ENCODE assay signal across 8 cellular contexts in the genomic region with DNA sequence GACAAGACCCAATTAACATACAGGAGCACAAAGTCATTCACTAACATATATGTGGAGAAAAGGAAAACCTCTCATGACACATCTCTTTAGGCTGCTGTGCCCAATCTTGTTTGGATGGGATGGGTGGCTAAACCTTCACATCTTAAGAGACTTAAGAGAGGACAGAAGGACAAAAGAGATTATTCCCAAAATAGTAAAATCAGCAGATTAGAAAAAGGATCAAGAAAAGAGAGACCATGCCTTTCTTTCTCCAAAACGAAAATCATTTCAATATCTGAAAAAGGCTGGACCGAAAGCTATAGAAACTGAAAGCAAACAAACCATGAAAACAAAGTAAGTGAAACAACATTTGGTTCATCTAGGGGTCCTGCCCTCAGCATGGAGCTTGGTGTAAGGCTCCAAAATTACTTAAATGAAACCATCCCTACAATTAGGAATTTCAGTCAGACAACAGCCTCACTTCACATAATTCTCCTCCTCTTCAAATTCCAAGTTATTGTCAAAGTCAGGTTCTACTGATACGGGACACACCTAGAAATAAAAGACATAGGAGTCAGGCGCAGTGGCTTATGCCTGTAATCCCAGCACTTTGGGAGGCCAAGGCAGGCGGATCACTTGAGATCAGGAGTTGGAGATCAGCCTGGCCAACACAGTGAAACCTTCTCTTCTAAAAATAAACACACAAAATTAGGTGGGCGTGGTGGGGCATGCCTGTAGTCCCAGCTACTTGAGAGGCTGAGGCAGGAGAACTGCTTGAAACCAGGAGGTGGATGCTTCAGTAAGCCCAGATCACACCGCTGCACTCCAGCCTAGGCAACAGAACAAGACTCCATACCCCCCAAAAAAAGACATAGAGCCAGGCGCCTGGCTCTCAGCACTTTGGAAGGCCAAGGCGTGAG. TPM values are rescaled to one million over a fixed set of nuclear protein-coding genes. Genes with fewer than 3 reads are reported as not detected.
DNase-seq lines count a peak whose midpoint lies in the region; ATAC-seq, FAIRE-seq and TF ChIP-seq lines count a peak whose summit lies in the region.

No MANE protein-coding gene starts in this region.

- intact Hi-C loops in adrenal gland (cut with DNase I) = loop anchor here (5.0 to 10.0 kb wide), 2 partner anchors 49 to 51 kb away; no protein-coding TSS in a partner anchor

- 74 to 82% (median 80%) methylated on average over 9 of the region's 9 CpGs for WGBS in adrenal gland, 4 donors
- WGBS in mesenchymal stem cell = 94% methylated on average over 9 of the region's 9 CpGs

- no peak overlapping the region for H4K8ac ChIP-seq in mesenchymal stem cell (ENCODE audit: low read length)

- peak overlapping the region; percentile 60 for H3K9ac ChIP-seq in mesenchymal stem cell (ENCODE audit: low read length)

- H3K9me3 ChIP-seq in adrenal gland (replicated peaks in 1 of 3) (no peaks in the 10 kb centered on the region), mesenchymal stem cell (ENCODE audit: control insufficient read depth, low read length) (no peaks in the 10 kb centered on the region)

- peak overlapping the region; percentile 80 for H3K4me3 Mint-ChIP-seq in stimulated activated naive CD8-positive, alpha-beta T cell treated with anti-CD3 and anti-CD28 coated beads, Interleukin-15, Interleukin-2, amounts not matched to agents 100 ng/mL and 50 ng/mL, for 24 hours

- no peak overlapping the region for H2BK120ac ChIP-seq in mesenchymal stem cell (ENCODE audit: low read depth, low read length)

- H2AFZ ChIP-seq in mesenchymal stem cell (ENCODE audit: low read depth, low read length) = no peak overlapping the region

- no peak for ATAC-seq in stimulated activated naive CD8-positive, alpha-beta T cell treated with anti-CD3 and anti-CD28 coated beads, Interleukin-15, Interleukin-2, amounts not matched to agents 100 U/mL and 50 U/mL, for 24 hours
- ATAC-seq in HG03159 (IDR thresholded peaks at IDR 0.05; ENCODE audit: unreplicated experiment) = no peak

- H3K4me2 ChIP-seq in mesenchymal stem cell (ENCODE audit: low read length, poor library complexity, severe bottlenecking) = no peak overlapping the region

- H3K18ac ChIP-seq in mesenchymal stem cell (ENCODE audit: low read depth in 1 of 2, low read length in 2 of 2) = no peak overlapping the region

- H3K36me3 ChIP-seq in adrenal gland (replicated peaks in 1 of 2) (no peaks in the 10 kb centered on the region), mesenchymal stem cell (ENCODE audit: control insufficient read depth in 1 of 2, insufficient read depth in 2 of 2, low read depth in 1 of 2, low read length in 2 of 2) (no peaks in the 10 kb centered on the region)

- H3K23ac ChIP-seq in mesenchymal stem cell (ENCODE audit: low read length in 2 of 2) = peak overlapping the region in 1 of 2 experiments; percentile 50

- H2BK12ac ChIP-seq in mesenchymal stem cell (ENCODE audit: low read length in 2 of 2) = no peak overlapping the region

- H3K79me1 ChIP-seq in mesenchymal stem cell (replicated peaks; ENCODE audit: low read length, poor library complexity, severe bottlenecking) = no peaks in the 10 kb centered on the region

- no peak for FAIRE-seq in RCC 7860 (lab: Jason Lieb, UNC)

- H2BK15ac ChIP-seq in mesenchymal stem cell (ENCODE audit: low read depth, poor library complexity, severe bottlenecking) = no peak overlapping the region

- DNase-seq in stimulated activated naive CD8-positive, alpha-beta T cell treated with anti-CD3 and anti-CD28 coated beads, Interleukin-15, Interleukin-2, amounts not matched to agents 100 U/mL and 50 U/mL, for 24 hours = no peak
- no peak for DNase-seq in adrenal gland
- no peak for DNase-seq in mesenchymal stem cell
- DNase-seq in RCC 7860 (ENCODE audit: low spot score) = no peak
- DNase-seq in mesenteric fat pad (ENCODE audit: low spot score) = no peak
- DNase-seq in islet precursor cell = no peak

- H3K27me3 ChIP-seq in adrenal gland (no peaks in the 10 kb centered on the region), mesenchymal stem cell (ENCODE audit: control insufficient read depth in 1 of 2, insufficient read depth in 1 of 2, low read length in 2 of 2) (no peaks in the 10 kb centered on the region)

- H3K27ac ChIP-seq in adrenal gland (peak overlapping the region in 4 of 5 donors; percentile 63 to 88 (median 74)), mesenchymal stem cell (ENCODE audit: low read length, poor library complexity, severe bottlenecking) (no peak overlapping the region)

- peaks cover 86% of the 10 kb centered on the region for H3K4me1 Mint-ChIP-seq in stimulated activated naive CD8-positive, alpha-beta T cell treated with anti-CD3 and anti-CD28 coated beads, Interleukin-15, Interleukin-2, amounts not matched to agents 100 ng/mL and 50 ng/mL, for 24 hours (ENCODE audit: low read depth)

- no peak for TF ChIP-seq POLR2A in adrenal gland (IDR thresholded peaks at IDR 0.05)

- H3K4ac ChIP-seq in mesenchymal stem cell (ENCODE audit: low read depth in 1 of 2, low read length in 2 of 2) = no peak overlapping the region

- no peaks in the 10 kb centered on the region for H3K9me3 Mint-ChIP-seq in stimulated activated naive CD8-positive, alpha-beta T cell treated with anti-CD3 and anti-CD28 coated beads, Interleukin-15, Interleukin-2, amounts not matched to agents 100 ng/mL and 50 ng/mL, for 24 hours

- peak overlapping the region; percentile 74 for H3K27ac Mint-ChIP-seq in stimulated activated naive CD8-positive, alpha-beta T cell treated with anti-CD3 and anti-CD28 coated beads, Interleukin-15, Interleukin-2, amounts not matched to agents 100 ng/mL and 50 ng/mL, for 24 hours

- no peak overlapping the region for H4K91ac ChIP-seq in mesenchymal stem cell (ENCODE audit: low read length)

- H3K14ac ChIP-seq in mesenchymal stem cell (ENCODE audit: low read length in 2 of 2) = no peak overlapping the region

- no peak overlapping the region for H2BK5ac ChIP-seq in mesenchymal stem cell (ENCODE audit: low read depth, low read length, poor library complexity, severe bottlenecking)

- H2AK5ac ChIP-seq in mesenchymal stem cell (ENCODE audit: low read length, severe bottlenecking) = no peak overlapping the region

- peaks cover 53 to 87% of the 10 kb centered on the region in 2 donors for H3K4me1 ChIP-seq in adrenal gland (replicated peaks in 1 of 2)
- peaks cover 9% of the 10 kb centered on the region for H3K4me1 ChIP-seq in mesenchymal stem cell (ENCODE audit: control insufficient read depth, insufficient read depth, low read depth, low read length)

- H3K4me3 ChIP-seq in adrenal gland (peak overlapping the region in 1 of 4 donors; percentile 5), mesenchymal stem cell (ENCODE audit: insufficient read depth in 1 of 2, low read depth in 1 of 2, low read length in 2 of 2) (peak overlapping the region in 1 of 2 experiments; percentile 41)

- H3K27me3 Mint-ChIP-seq in stimulated activated naive CD8-positive, alpha-beta T cell treated with anti-CD3 and anti-CD28 coated beads, Interleukin-15, Interleukin-2, amounts not matched to agents 100 ng/mL and 50 ng/mL, for 24 hours = no peaks in the 10 kb centered on the region

- peaks cover 60% of the 10 kb centered on the region for H3K36me3 Mint-ChIP-seq in stimulated activated naive CD8-positive, alpha-beta T cell treated with anti-CD3 and anti-CD28 coated beads, Interleukin-15, Interleukin-2, amounts not matched to agents 100 ng/mL and 50 ng/mL, for 24 hours (ENCODE audit: low read depth)

- TF ChIP-seq CTCF in adrenal gland (IDR thresholded peaks at IDR 0.05) = no peak

RNA-seq across cellular contexts. Expression of a gene that starts 5.2 kb away (rescaled TPM):
- total RNA-seq in adrenal gland = 100 to 1,000 TPM; 145 to 209 (median 166) TPM
- polyA plus RNA-seq in adrenal gland = 100 to 1,000 TPM in 1 of 3 donors, 10 to 100 TPM in 2; 37.8 to 129 (median 45.9) TPM
- polyA plus RNA-seq in mesenchymal stem cell (2013, experiment 1 of 2) = 43.7 TPM
- 44.3 TPM for polyA plus RNA-seq in mesenchymal stem cell (2013, experiment 2 of 2)
- total RNA-seq in mesenteric fat pad = 107 TPM

RNA-seq across cellular contexts. Expression of a gene that starts 58.1 kb away (rescaled TPM):
- 1 to 10 TPM in 7 of 8 donors, under 1 TPM in 1; 0.97 to 4.7 (median 2.3) TPM for total RNA-seq in adrenal gland
- polyA plus RNA-seq in adrenal gland = 1 to 10 TPM in 2 of 3 donors, under 1 TPM in 1; 0.48 to 2.4 (median 1.9) TPM
- 0.08 TPM for polyA plus RNA-seq in mesenchymal stem cell (2013, experiment 1 of 2)
- polyA plus RNA-seq in mesenchymal stem cell (2013, experiment 2 of 2) = 0.11 TPM
- total RNA-seq in mesenteric fat pad = 6.1 TPM
